Comparison of ENCODE assay signal across 8 cellular contexts in genomic region chr6:144217264-144217663, GRCh38.
DNase-seq lines count a peak whose midpoint lies in the region; ATAC-seq and TF ChIP-seq lines count a peak whose summit lies in the region.

No MANE protein-coding gene starts in this region.

- H3K4me3 Mint-ChIP-seq in activated T-cell treated with anti-CD3 and anti-CD28 coated beads, Interleukin-2, amount 50 U/mL, for 4 hours = peak overlapping the region; percentile 93
- peak overlapping the region; percentile 81 for H3K4me3 Mint-ChIP-seq in activated CD8-positive, alpha-beta T cell treated with anti-CD3 and anti-CD28 coated beads for 36 hours

- no peak for ATAC-seq in activated T-cell treated with anti-CD3 and anti-CD28 coated beads, Interleukin-2, amount 50 U/mL, for 4 hours
- ATAC-seq in activated CD8-positive, alpha-beta T cell treated with anti-CD3 and anti-CD28 coated beads for 36 hours = no peak
- ATAC-seq in thoracic aorta (ENCODE audit: insufficient number of reproducible peaks, low FRiP score, low read depth) (no peak), GM18505 (IDR thresholded peaks at IDR 0.05; ENCODE audit: unreplicated experiment) (no peak)

- H3K36me3 ChIP-seq in thoracic aorta = no peaks in the 10 kb centered on the region

- H3K4me3 ChIP-seq in thoracic aorta = peak overlapping the region; percentile 85

- intact Hi-C loops in activated CD8-positive, alpha-beta T cell treated with anti-CD3 and anti-CD28 coated beads for 36 hours (cut with micrococcal nuclease) = loop anchor here (2.0 to 5.0 kb wide), 2 partner anchors 66 to 275 kb away; partner anchors contain the start of gene STX11

- H3K4me1 ChIP-seq in thoracic aorta (ENCODE audit: control insufficient read depth in 1 of 2, low read depth in 2 of 2) = peaks cover 9 to 12% of the 10 kb centered on the region in 2 donors

- DNase-seq in activated T-cell treated with anti-CD3 and anti-CD28 coated beads, Interleukin-2, amount 50 U/mL, for 4 hours = no peak
- DNase-seq in activated T-cell treated with anti-CD3 and anti-CD28 coated beads, Interleukin-2, amount 50 U/mL, for 48 hours = no peak
- DNase-seq in activated CD8-positive, alpha-beta T cell treated with anti-CD3 and anti-CD28 coated beads for 36 hours = no peak
- DNase-seq in iris pigment epithelial cell (ENCODE audit: low read depth) (peak; percentile 11), thoracic aorta (ENCODE audit: low spot score) (no peak), ureter (ENCODE audit: low spot score) (no peak)
- no peak for DNase-seq in stimulated activated CD4-positive, alpha-beta T cell treated with anti-CD3 and anti-CD28 coated beads, Interleukin-4, amount 100 ng/mL, for 24 hours

- peak overlapping the region; percentile 12 for H3K27ac Mint-ChIP-seq in activated CD8-positive, alpha-beta T cell treated with anti-CD3 and anti-CD28 coated beads for 36 hours

- no peaks in the 10 kb centered on the region for H3K9me3 Mint-ChIP-seq in activated T-cell treated with anti-CD3 and anti-CD28 coated beads, Interleukin-2, amount 50 U/mL, for 4 hours
- H3K9me3 Mint-ChIP-seq in activated CD8-positive, alpha-beta T cell treated with anti-CD3 and anti-CD28 coated beads for 36 hours = peaks cover 7% of the 10 kb centered on the region

- peaks cover 2% of the 10 kb centered on the region for H3K27me3 Mint-ChIP-seq in activated T-cell treated with anti-CD3 and anti-CD28 coated beads, Interleukin-2, amount 50 U/mL, for 4 hours (ENCODE audit: low read depth)
- peaks cover 2% of the 10 kb centered on the region for H3K27me3 Mint-ChIP-seq in activated CD8-positive, alpha-beta T cell treated with anti-CD3 and anti-CD28 coated beads for 36 hours

- POLR2A ChIA-PET in activated CD8-positive, alpha-beta T cell treated with anti-CD3 and anti-CD28 coated beads for 36 hours (lab: Charles Lee) = interaction anchor here (0.7 to 2.0 kb wide), 3 partner anchors 17 to 122 kb away, joined by 3 to 6 read pairs (median 3); partner anchors contain the start of gene SF3B5

- H3K27me3 ChIP-seq in thoracic aorta (replicated peaks; ENCODE audit: insufficient read depth) = no peaks in the 10 kb centered on the region

- CTCF ChIA-PET in activated CD8-positive, alpha-beta T cell treated with anti-CD3 and anti-CD28 coated beads for 36 hours (lab: Charles Lee) = interaction anchor here (0.7 to 6.0 kb wide), 17 partner anchors 11 to 276 kb away, joined by 3 to 44 read pairs (median 6); partner anchors contain the start of gene SF3B5

- peak overlapping the region; percentile 85 to 87 for H3K27ac ChIP-seq in thoracic aorta

- no peaks in the 10 kb centered on the region for H3K9me3 ChIP-seq in thoracic aorta

- no peak for TF ChIP-seq POLR2A in GM18505 (IDR thresholded peaks at IDR 0.05; ENCODE audit: borderline replicate concordance, extremely low read depth, insufficient read depth, insufficient read length)

- H3K4me1 Mint-ChIP-seq in activated T-cell treated with anti-CD3 and anti-CD28 coated beads, Interleukin-2, amount 50 U/mL, for 4 hours (ENCODE audit: low read depth) = peaks cover 38% of the 10 kb centered on the region
- H3K4me1 Mint-ChIP-seq in activated CD8-positive, alpha-beta T cell treated with anti-CD3 and anti-CD28 coated beads for 36 hours (ENCODE audit: low read depth) = peaks cover 34% of the 10 kb centered on the region

- no peaks in the 10 kb centered on the region for H3K36me3 Mint-ChIP-seq in activated T-cell treated with anti-CD3 and anti-CD28 coated beads, Interleukin-2, amount 50 U/mL, for 4 hours (ENCODE audit: insufficient read depth)
- H3K36me3 Mint-ChIP-seq in activated CD8-positive, alpha-beta T cell treated with anti-CD3 and anti-CD28 coated beads for 36 hours (ENCODE audit: low read depth) = peaks cover 2% of the 10 kb centered on the region

- TF ChIP-seq CTCF in activated CD8-positive, alpha-beta T cell treated with anti-CD3 and anti-CD28 coated beads for 36 hours (IDR thresholded peaks at IDR 0.05) = no peak
- no peak for TF ChIP-seq CTCF in thoracic aorta (IDR thresholded peaks at IDR 0.05)
